In the genomic region with DNA sequence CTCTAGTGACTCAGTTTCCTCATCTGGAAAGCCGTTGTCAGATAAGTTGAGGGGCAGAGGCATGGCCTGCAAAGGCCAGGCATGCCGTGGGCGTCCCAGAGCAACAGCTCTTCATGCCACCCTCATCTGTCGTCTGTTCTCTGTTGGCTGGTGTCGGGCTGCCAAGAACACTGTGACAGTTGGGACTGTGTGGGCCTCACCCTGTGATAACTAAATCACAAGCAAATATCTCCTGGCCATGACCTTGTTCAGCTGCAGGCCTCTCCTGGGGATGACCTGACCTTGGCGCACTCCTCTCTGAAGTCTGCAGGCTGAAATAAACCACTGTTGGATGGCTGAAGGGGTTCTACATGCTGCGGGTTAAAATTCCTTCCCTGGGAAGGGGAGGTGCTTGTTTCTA, we compare ENCODE assay signal across 1 cellular context.
TF ChIP-seq lines count a peak whose summit lies in the region.

No MANE protein-coding gene starts in this region.

TF ChIP-seq in HepG2, 621 proteins besides CTCF, POLR2A, EP300 and RAD21 (continued from another document):
- TF ChIP-seq, protein P1, sequence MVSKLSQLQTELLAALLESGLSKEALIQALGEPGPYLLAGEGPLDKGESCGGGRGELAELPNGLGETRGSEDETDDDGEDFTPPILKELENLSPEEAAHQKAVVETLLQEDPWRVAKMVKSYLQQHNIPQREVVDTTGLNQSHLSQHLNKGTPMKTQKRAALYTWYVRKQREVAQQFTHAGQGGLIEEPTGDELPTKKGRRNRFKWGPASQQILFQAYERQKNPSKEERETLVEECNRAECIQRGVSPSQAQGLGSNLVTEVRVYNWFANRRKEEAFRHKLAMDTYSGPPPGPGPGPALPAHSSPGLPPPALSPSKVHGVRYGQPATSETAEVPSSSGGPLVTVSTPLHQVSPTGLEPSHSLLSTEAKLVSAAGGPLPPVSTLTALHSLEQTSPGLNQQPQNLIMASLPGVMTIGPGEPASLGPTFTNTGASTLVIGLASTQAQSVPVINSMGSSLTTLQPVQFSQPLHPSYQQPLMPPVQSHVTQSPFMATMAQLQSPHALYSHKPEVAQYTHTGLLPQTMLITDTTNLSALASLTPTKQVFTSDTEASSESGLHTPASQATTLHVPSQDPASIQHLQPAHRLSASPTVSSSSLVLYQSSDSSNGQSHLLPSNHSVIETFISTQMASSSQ (IDR thresholded peaks at IDR 0.05; ENCODE audit: low read depth) = no peak
- TF ChIP-seq, protein P1 (CRISPR knock-in tag; IDR thresholded peaks at IDR 0.05; ENCODE audit: borderline replicate concordance) = 0 out of 2 replicates have a peak, but pooled peaks have one; percentile 26
- TF ChIP-seq ZNF205 (CRISPR knock-in tag; IDR thresholded peaks at IDR 0.05) (peak; percentile 53; the same call in 1 of the 2 replicates), RARA (CRISPR knock-in tag; IDR thresholded peaks at IDR 0.05) (peak; percentile 97), ZNF556 (CRISPR knock-in tag; IDR thresholded peaks at IDR 0.05; ENCODE audit: borderline replicate concordance) (no peak), ZNF552 (CRISPR knock-in tag; IDR thresholded peaks at IDR 0.05; ENCODE audit: borderline replicate concordance) (no peak), ZNF292 (CRISPR knock-in tag; IDR thresholded peaks at IDR 0.05; ENCODE audit: borderline replicate concordance, low read depth) (peak; percentile 65; the same call in 1 of the 2 replicates), HHEX (CRISPR knock-in tag; IDR thresholded peaks at IDR 0.05) (no peak)
- TF ChIP-seq, protein P2, sequence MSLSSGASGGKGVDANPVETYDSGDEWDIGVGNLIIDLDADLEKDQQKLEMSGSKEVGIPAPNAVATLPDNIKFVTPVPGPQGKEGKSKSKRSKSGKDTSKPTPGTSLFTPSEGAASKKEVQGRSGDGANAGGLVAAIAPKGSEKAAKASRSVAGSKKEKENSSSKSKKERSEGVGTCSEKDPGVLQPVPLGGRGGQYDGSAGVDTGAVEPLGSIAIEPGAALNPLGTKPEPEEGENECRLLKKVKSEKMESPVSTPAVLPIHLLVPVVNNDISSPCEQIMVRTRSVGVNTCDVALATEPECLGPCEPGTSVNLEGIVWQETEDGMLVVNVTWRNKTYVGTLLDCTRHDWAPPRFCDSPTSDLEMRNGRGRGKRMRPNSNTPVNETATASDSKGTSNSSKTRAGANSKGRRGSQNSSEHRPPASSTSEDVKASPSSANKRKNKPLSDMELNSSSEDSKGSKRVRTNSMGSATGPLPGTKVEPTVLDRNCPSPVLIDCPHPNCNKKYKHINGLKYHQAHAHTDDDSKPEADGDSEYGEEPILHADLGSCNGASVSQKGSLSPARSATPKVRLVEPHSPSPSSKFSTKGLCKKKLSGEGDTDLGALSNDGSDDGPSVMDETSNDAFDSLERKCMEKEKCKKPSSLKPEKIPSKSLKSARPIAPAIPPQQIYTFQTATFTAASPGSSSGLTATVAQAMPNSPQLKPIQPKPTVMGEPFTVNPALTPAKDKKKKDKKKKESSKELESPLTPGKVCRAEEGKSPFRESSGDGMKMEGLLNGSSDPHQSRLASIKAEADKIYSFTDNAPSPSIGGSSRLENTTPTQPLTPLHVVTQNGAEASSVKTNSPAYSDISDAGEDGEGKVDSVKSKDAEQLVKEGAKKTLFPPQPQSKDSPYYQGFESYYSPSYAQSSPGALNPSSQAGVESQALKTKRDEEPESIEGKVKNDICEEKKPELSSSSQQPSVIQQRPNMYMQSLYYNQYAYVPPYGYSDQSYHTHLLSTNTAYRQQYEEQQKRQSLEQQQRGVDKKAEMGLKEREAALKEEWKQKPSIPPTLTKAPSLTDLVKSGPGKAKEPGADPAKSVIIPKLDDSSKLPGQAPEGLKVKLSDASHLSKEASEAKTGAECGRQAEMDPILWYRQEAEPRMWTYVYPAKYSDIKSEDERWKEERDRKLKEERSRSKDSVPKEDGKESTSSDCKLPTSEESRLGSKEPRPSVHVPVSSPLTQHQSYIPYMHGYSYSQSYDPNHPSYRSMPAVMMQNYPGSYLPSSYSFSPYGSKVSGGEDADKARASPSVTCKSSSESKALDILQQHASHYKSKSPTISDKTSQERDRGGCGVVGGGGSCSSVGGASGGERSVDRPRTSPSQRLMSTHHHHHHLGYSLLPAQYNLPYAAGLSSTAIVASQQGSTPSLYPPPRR (CRISPR knock-in tag; IDR thresholded peaks at IDR 0.05; ENCODE audit: borderline replicate concordance) = peak; percentile 67; the same call in 1 of the 2 replicates
